In genomic region chr3:47603332-47603731, GRCh38 we compare ENCODE assay signal across 30 cellular contexts. TPM values are rescaled to one million over a fixed set of nuclear protein-coding genes. Genes with fewer than 3 reads are reported as not detected.
"Had no signal": no experiment of that assay in that cellular context is flagged by ENCODE, and none has a peak within 500 bp of the region (broad histone marks: within the 10 kb centered on the region; RNA-seq: fewer than 3 reads in every experiment).

No MANE protein-coding gene starts in this region.

- H3K4me3 Mint-ChIP-seq: mesothelial cell of epicardium; naive thymus-derived CD4-positive, alpha-beta T cell; nephron; neural progenitor cell; stimulated activated memory B cell treated with anti-CD40 and anti-IgM and Interleukin-4, amounts not matched to agents 10 μg/mL and 1 μg/mL and 100 μg/mL, for 72 hours; type B pancreatic cell had no signal

- H3K27ac Mint-ChIP-seq: progenitor cell of endocrine pancreas; stimulated activated memory B cell treated with anti-CD40 and anti-IgM and Interleukin-4, amounts not matched to agents 10 μg/mL and 1 μg/mL and 100 μg/mL, for 72 hours; type B pancreatic cell had no signal

- H3K4me1 Mint-ChIP-seq: nephron; stimulated activated memory B cell treated with anti-CD40 and anti-IgM and Interleukin-4, amounts not matched to agents 10 μg/mL and 1 μg/mL and 100 μg/mL, for 72 hours had no signal

- H3K9ac ChIP-seq: neural progenitor cell, parathyroid adenoma had no signal

- H3K9me3 Mint-ChIP-seq: mesothelial cell of epicardium; naive thymus-derived CD4-positive, alpha-beta T cell; nephron; neural progenitor cell; stimulated activated memory B cell treated with anti-CD40 and anti-IgM and Interleukin-4, amounts not matched to agents 10 μg/mL and 1 μg/mL and 100 μg/mL, for 72 hours; type B pancreatic cell had no signal

- H3K27me3 ChIP-seq: esophagus muscularis mucosa, foreskin keratinocyte, gastroesophageal sphincter, heart left ventricle, neural progenitor cell, testis, tibial artery had no signal

- DNase-seq: dermis blood vessel endothelial cell; effector memory CD4-positive, alpha-beta T cell; foreskin keratinocyte; heart left ventricle; hippocampal formation; mesenchymal stem cell; naive thymus-derived CD4-positive, alpha-beta T cell; stimulated activated CD4-positive, alpha-beta T cell treated with anti-CD3 and anti-CD28 coated beads, Interleukin-12 subunit alpha, Interleukin-12 subunit beta, amount 100 ng/mL, for 4 hours; stimulated activated CD4-positive, alpha-beta T cell treated with anti-CD3 and anti-CD28 coated beads, Interleukin-1b, Interleukin-23, amount 100 ng/mL, for 48 hours; stimulated activated CD4-positive, alpha-beta T cell treated with anti-CD3 and anti-CD28 coated beads, Interleukin-4, amount 100 ng/mL, for 1 hour; stimulated activated naive CD8-positive, alpha-beta T cell treated with anti-CD3 and anti-CD28 coated beads, Interleukin-15, Interleukin-2, amounts not matched to agents 100 U/mL and 50 U/mL, for 24 hours; substantia nigra; testis; tibial artery had no signal

- FAIRE-seq: endothelial cell of umbilical vein, islet of Langerhans had no signal

- H3K27ac ChIP-seq: coronary artery, esophagus muscularis mucosa, foreskin keratinocyte, gastroesophageal sphincter, heart left ventricle, neural progenitor cell, parathyroid adenoma, testis, tibial artery had no signal

- H2AFZ ChIP-seq: neural progenitor cell, parathyroid adenoma had no signal

- H3K9me3 ChIP-seq: esophagus muscularis mucosa, gastroesophageal sphincter, heart left ventricle, testis, tibial artery had no signal

- ATAC-seq: foreskin keratinocyte; gastroesophageal sphincter; heart left ventricle; naive thymus-derived CD4-positive, alpha-beta T cell; sciatic nerve; stimulated activated memory B cell treated with anti-CD40 and anti-IgM and Interleukin-4, amounts not matched to agents 10 μg/mL and 1 μg/mL and 100 μg/mL, for 72 hours; stimulated activated naive CD8-positive, alpha-beta T cell treated with anti-CD3 and anti-CD28 coated beads, Interleukin-15, Interleukin-2, amounts not matched to agents 100 U/mL and 50 U/mL, for 24 hours had no signal

- H3K4me2 ChIP-seq: neural progenitor cell, smooth muscle cell had no signal

- H3K4me1 ChIP-seq: foreskin keratinocyte, neural progenitor cell, parathyroid adenoma, testis, tibial artery had no signal

- H3K27me3 Mint-ChIP-seq: naive thymus-derived CD4-positive, alpha-beta T cell; progenitor cell of endocrine pancreas; stimulated activated memory B cell treated with anti-CD40 and anti-IgM and Interleukin-4, amounts not matched to agents 10 μg/mL and 1 μg/mL and 100 μg/mL, for 72 hours; type B pancreatic cell had no signal

- H3K4me3 ChIP-seq: coronary artery, esophagus muscularis mucosa, gastroesophageal sphincter, heart left ventricle, lung, neural progenitor cell, smooth muscle cell, testis, tibial artery had no signal

RNA-seq across cellular contexts. Expression of gene CSPG5, which starts 24.7 kb away (rescaled TPM):
- polyA plus RNA-seq: fibroblast of lung; naive thymus-derived CD4-positive, alpha-beta T cell had no signal
